ENCODE assay signal across 1 cellular context in genomic region chr14:66508547-66508845, GRCh38.
TF ChIP-seq lines count a peak whose summit lies in the region.

No MANE protein-coding gene starts in this region.

TF ChIP-seq in H1, 55 proteins besides CTCF, POLR2A, EP300 and RAD21:
- TF ChIP-seq KDM4A (IDR thresholded peaks at IDR 0.05; ENCODE audit: low read depth, low read length, severe bottlenecking) (peak; percentile 76), KDM5A (IDR thresholded peaks at IDR 0.05; ENCODE audit: low read length) (0 out of 2 replicates have a peak, but pooled peaks have one; percentile 7), SAP30 (IDR thresholded peaks at IDR 0.05; ENCODE audit: insufficient read depth, insufficient replicate concordance, low read length) (peak; percentile 17), CREB1 (IDR thresholded peaks at IDR 0.05) (no peak), RBBP5 (IDR thresholded peaks at IDR 0.05; ENCODE audit: borderline replicate concordance, low read depth, low read length) (peak; percentile 32; the same call in 1 of the 2 replicates), PHF8 (conservative IDR thresholded peaks at IDR 0.05; ENCODE audit: low read depth, low read length) (0 out of 2 replicates have a peak, but pooled peaks have one; percentile 12), BRCA1 (IDR thresholded peaks at IDR 0.05; ENCODE audit: low read depth, low read length) (no peak), ASH2L (IDR thresholded peaks at IDR 0.05; ENCODE audit: low read length) (peak; percentile 46), EGR1 (IDR thresholded peaks at IDR 0.05; ENCODE audit: borderline replicate concordance, low read depth, low read length) (no peak)
